In the genomic region with DNA sequence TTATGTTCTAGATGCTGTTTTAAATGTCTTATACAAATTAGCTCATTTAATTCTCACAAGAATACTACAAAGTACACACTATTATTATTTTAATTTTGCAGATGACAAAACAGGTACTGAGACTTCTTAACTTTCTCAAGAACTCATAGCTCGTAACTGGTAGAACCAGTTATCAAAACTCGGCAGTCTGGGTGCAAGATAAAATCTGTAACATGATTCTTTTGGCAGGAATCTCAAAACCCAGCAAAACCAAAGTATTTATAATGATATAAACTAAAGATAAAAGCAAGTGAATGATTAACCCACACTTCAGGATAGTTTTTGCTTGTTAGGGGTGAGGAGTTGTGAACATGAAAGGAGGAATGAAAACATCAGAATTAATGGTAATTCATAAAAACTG, we compare ENCODE assay signal across 1 cellular context.
TF ChIP-seq lines count a peak whose summit lies in the region.

No MANE protein-coding gene starts in this region.

TF ChIP-seq in HCT116, 20 proteins besides CTCF, POLR2A, EP300 and RAD21 (continued from another document):
- TF ChIP-seq, protein P1, sequence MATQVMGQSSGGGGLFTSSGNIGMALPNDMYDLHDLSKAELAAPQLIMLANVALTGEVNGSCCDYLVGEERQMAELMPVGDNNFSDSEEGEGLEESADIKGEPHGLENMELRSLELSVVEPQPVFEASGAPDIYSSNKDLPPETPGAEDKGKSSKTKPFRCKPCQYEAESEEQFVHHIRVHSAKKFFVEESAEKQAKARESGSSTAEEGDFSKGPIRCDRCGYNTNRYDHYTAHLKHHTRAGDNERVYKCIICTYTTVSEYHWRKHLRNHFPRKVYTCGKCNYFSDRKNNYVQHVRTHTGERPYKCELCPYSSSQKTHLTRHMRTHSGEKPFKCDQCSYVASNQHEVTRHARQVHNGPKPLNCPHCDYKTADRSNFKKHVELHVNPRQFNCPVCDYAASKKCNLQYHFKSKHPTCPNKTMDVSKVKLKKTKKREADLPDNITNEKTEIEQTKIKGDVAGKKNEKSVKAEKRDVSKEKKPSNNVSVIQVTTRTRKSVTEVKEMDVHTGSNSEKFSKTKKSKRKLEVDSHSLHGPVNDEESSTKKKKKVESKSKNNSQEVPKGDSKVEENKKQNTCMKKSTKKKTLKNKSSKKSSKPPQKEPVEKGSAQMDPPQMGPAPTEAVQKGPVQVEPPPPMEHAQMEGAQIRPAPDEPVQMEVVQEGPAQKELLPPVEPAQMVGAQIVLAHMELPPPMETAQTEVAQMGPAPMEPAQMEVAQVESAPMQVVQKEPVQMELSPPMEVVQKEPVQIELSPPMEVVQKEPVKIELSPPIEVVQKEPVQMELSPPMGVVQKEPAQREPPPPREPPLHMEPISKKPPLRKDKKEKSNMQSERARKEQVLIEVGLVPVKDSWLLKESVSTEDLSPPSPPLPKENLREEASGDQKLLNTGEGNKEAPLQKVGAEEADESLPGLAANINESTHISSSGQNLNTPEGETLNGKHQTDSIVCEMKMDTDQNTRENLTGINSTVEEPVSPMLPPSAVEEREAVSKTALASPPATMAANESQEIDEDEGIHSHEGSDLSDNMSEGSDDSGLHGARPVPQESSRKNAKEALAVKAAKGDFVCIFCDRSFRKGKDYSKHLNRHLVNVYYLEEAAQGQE (IDR thresholded peaks at IDR 0.05; ENCODE audit: low read depth) = no peak
- TF ChIP-seq SRF (IDR thresholded peaks at IDR 0.05; ENCODE audit: low read depth) (no peak), EZH2phosphoT487 (IDR thresholded peaks at IDR 0.05; ENCODE audit: borderline replicate concordance) (no peak), CEBPB (IDR thresholded peaks at IDR 0.05; ENCODE audit: low read depth) (peak; percentile 56; the same call in 1 of the 2 replicates), FOSL1 (IDR thresholded peaks at IDR 0.05; ENCODE audit: low read depth) (peak; percentile 61), YY1 (IDR thresholded peaks at IDR 0.05; ENCODE audit: extremely low read depth, insufficient replicate concordance, low read depth, low read length) (no peak), EZH2 (IDR thresholded peaks at IDR 0.05) (no peak), ELF1 (IDR thresholded peaks at IDR 0.05; ENCODE audit: borderline replicate concordance, low read depth) (no peak), SIN3A (IDR thresholded peaks at IDR 0.05; ENCODE audit: low read depth) (0 out of 2 replicates have a peak, but pooled peaks have one; percentile 36)
- TF ChIP-seq, protein P2, sequence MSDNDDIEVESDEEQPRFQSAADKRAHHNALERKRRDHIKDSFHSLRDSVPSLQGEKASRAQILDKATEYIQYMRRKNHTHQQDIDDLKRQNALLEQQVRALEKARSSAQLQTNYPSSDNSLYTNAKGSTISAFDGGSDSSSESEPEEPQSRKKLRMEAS (IDR thresholded peaks at IDR 0.05) = 0 out of 2 replicates have a peak, but pooled peaks have one; percentile 25
- TF ChIP-seq, protein P3, sequence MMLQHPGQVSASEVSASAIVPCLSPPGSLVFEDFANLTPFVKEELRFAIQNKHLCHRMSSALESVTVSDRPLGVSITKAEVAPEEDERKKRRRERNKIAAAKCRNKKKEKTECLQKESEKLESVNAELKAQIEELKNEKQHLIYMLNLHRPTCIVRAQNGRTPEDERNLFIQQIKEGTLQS (IDR thresholded peaks at IDR 0.05) = no peak
TF ChIP-seq in HCT116: peak in this region for 7.
